In the genomic region with DNA sequence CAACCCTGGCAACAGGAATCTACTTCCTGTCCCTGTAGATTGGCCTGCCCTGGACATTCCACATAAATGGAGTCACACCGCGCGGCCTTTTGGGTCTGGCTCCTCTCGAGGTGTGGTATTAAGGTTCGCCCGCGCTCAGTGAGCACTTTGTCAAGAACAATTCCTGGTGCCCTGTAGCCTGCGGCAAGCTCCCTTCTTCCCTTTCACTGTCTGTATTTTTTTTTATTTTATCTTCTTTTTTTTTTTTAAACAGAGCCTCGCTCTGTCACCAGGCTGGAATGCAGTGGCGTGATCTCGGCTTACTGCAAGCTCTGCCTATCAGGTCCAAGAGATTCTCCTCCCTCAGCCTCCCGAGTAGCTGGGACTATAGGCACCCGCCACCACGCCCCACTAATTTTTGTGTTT, we compare ENCODE assay signal across 23 cellular contexts. TPM values are rescaled to one million over a fixed set of nuclear protein-coding genes. Genes with fewer than 3 reads are reported as not detected.
DNase-seq lines count a peak whose midpoint lies in the region; ATAC-seq and TF ChIP-seq lines count a peak whose summit lies in the region.
"Had no signal": no experiment of that assay in that cellular context is flagged by ENCODE, and none has a peak within 500 bp of the region (broad histone marks: within the 10 kb centered on the region; RNA-seq: fewer than 3 reads in every experiment).

No MANE protein-coding gene starts in this region.

- H3K36me3 Mint-ChIP-seq in mesothelial cell of epicardium (peaks cover 36% of the 10 kb centered on the region), GM23338 (ENCODE audit: low read depth) (peaks cover 38% of the 10 kb centered on the region)

- H3K4me1 Mint-ChIP-seq in mesothelial cell of epicardium: no peaks in the 10 kb centered on the region
- no peaks in the 10 kb centered on the region for H3K4me1 Mint-ChIP-seq in GM23338
- H3K4me1 Mint-ChIP-seq: H9 had no signal

- H3K9me3 Mint-ChIP-seq in mesothelial cell of epicardium (peaks cover 9% of the 10 kb centered on the region), GM23338 (peaks cover 2% of the 10 kb centered on the region)

- 0 out of 2 replicates have a peak, but pooled peaks cover 4% of the 10 kb centered on the region for H3F3A ChIP-seq in GM23338 (replicated peaks; ENCODE audit: low read depth)

- intact Hi-C loops in posterior cingulate gyrus (cut with DNase I): no loop called here

- no peaks in the 10 kb centered on the region for H3K4me1 ChIP-seq in GM23338 (ENCODE audit: insufficient read depth)
- H3K4me1 ChIP-seq: colonic mucosa, left ventricle myocardium inferior, sigmoid colon, stomach, upper lobe of right lung had no signal

- no peak overlapping the region for H3K4me2 ChIP-seq in GM23338

- H3K4me3 Mint-ChIP-seq in mesothelial cell of epicardium (no peak overlapping the region), GM23338 (no peak overlapping the region)
- H3K4me3 Mint-ChIP-seq: CD4-positive, alpha-beta memory T cell; H9 had no signal

- H3K27me3 ChIP-seq in GM23338 (ENCODE audit: insufficient read depth): no peaks in the 10 kb centered on the region
- H3K27me3 ChIP-seq: colonic mucosa, sigmoid colon, stomach, upper lobe of right lung had no signal

- H3K27me3 Mint-ChIP-seq in mesothelial cell of epicardium (ENCODE audit: low read depth) (no peaks in the 10 kb centered on the region), GM23338 (ENCODE audit: insufficient read depth, low read depth, poor library complexity) (peaks cover 3% of the 10 kb centered on the region)
- H3K27me3 Mint-ChIP-seq: CD4-positive, alpha-beta memory T cell had no signal

- no peak overlapping the region for H3K27ac ChIP-seq in GM23338 (ENCODE audit: low read depth)
- H3K27ac ChIP-seq: colonic mucosa, left ventricle myocardium inferior, sigmoid colon, stomach, upper lobe of right lung had no signal

- H3K4me3 ChIP-seq in choroid plexus epithelial cell (ENCODE audit: low read depth, low read length) (no peak overlapping the region), GM23338 (no peak overlapping the region)
- H3K4me3 ChIP-seq: colonic mucosa, left ventricle myocardium inferior, sigmoid colon, stomach, upper lobe of right lung had no signal

- peak; percentile 86 for DNase-seq in EL
- DNase-seq in M059J (ENCODE audit: low read depth): peak; percentile 93
- peak; percentile 64 for DNase-seq in choroid plexus epithelial cell (ENCODE audit: low read depth)
- DNase-seq in mesothelial cell of epicardium (ENCODE audit: low spot score in 2 of 2, unreplicated experiment in 2 of 2): no peak
- no peak for DNase-seq in NOMO-1 (lab: John Stamatoyannopoulos, UW; ENCODE audit: unreplicated experiment in 2 of 2)
- DNase-seq in posterior cingulate gyrus: no peak
- DNase-seq in cortex of kidney (lab: John Stamatoyannopoulos, UW): no peak
- no peak for DNase-seq in GM23338 (ENCODE audit: low spot score)
- DNase-seq: activated CD4-positive, alpha-beta T cell treated with anti-CD3 and anti-CD28 coated beads for 4 hours; activated naive CD4-positive, alpha-beta T cell; CD4-positive, alpha-beta memory T cell; colonic mucosa; DND-41; foreskin melanocyte; H9; KBM-7; left ventricle myocardium inferior; NCI-H1092 treated with DMSO at 0.1 percent for 48 hours; NCI-H69; OCI-M1; sigmoid colon; stomach; upper lobe of right lung had no signal

- H2AFZ ChIP-seq in GM23338: no peak overlapping the region

- no peaks in the 10 kb centered on the region; the same call in 1 of the 2 replicates for H3K36me3 ChIP-seq in GM23338 (ENCODE audit: insufficient read depth)

- no peaks in the 10 kb centered on the region for H3K9me2 ChIP-seq in GM23338 (ENCODE audit: insufficient read depth)

- H3K79me2 ChIP-seq in GM23338 (replicated peaks; ENCODE audit: insufficient read depth): no peaks in the 10 kb centered on the region

- H3K27ac Mint-ChIP-seq in mesothelial cell of epicardium (peak overlapping the region; percentile 90), GM23338 (no peak overlapping the region)

- H4K20me1 ChIP-seq in GM23338 (replicated peaks; ENCODE audit: insufficient read depth): no peaks in the 10 kb centered on the region

- TF ChIP-seq CTCF in choroid plexus epithelial cell (conservative IDR thresholded peaks at IDR 0.05; ENCODE audit: low read depth, low read length): no peak
- no peak for TF ChIP-seq CTCF in mesothelial cell of epicardium (IDR thresholded peaks at IDR 0.05; ENCODE audit: unreplicated experiment)
- TF ChIP-seq CTCF in GM23338 (conservative IDR thresholded peaks at IDR 0.05; ENCODE audit: low read depth in 2 of 2): no peak

- ATAC-seq in GM23338: no peak

TF ChIP-seq in GM23338, 12 proteins besides CTCF, POLR2A, EP300 and RAD21 (continues in another document):
- TF ChIP-seq ZNF114 (CRISPR knock-in tag; IDR thresholded peaks at IDR 0.05) (no peak), ZNF331 (CRISPR knock-in tag; IDR thresholded peaks at IDR 0.05; ENCODE audit: low read depth) (no peak), STAT1 (IDR thresholded peaks at IDR 0.05; ENCODE audit: unreplicated experiment) (no peak), POLR2AphosphoS5 (IDR thresholded peaks at IDR 0.05; ENCODE audit: low read depth) (no peak)
- TF ChIP-seq, protein P1, sequence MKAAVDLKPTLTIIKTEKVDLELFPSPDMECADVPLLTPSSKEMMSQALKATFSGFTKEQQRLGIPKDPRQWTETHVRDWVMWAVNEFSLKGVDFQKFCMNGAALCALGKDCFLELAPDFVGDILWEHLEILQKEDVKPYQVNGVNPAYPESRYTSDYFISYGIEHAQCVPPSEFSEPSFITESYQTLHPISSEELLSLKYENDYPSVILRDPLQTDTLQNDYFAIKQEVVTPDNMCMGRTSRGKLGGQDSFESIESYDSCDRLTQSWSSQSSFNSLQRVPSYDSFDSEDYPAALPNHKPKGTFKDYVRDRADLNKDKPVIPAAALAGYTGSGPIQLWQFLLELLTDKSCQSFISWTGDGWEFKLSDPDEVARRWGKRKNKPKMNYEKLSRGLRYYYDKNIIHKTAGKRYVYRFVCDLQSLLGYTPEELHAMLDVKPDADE (IDR thresholded peaks at IDR 0.05): no peak

RNA-seq across cellular contexts. Expression of a gene that starts 28.3 kb away (rescaled TPM):
- 0.20 and 0.74 TPM in 2 replicates for total RNA-seq in M059J (2014; rRNA removed; shearing (Covaris generic))
- total RNA-seq in mesothelial cell of epicardium: 6.5 to 7.3 TPM (median 7.0 TPM) in 3 replicates
- total RNA-seq in GM23338 (2014; rRNA removed; shearing (Covaris generic)): 1.2 and 2.2 TPM in 2 replicates
- polyA plus RNA-seq in GM23338 (2016; fragmentation: Nextera tagmentation; extraction: Ambion mirVana): 2.2 and 3.1 TPM in 2 replicates

RNA-seq across cellular contexts. Expression of a gene that starts 55.3 kb away (rescaled TPM):
- total RNA-seq in M059J (2014; rRNA removed; shearing (Covaris generic)): 27.2 and 55.4 TPM in 2 replicates
- 67.5 to 68.3 TPM (median 67.9 TPM) in 3 replicates for total RNA-seq in mesothelial cell of epicardium
- 36.7 and 52.9 TPM in 2 replicates for total RNA-seq in GM23338 (2014; rRNA removed; shearing (Covaris generic))
- polyA plus RNA-seq in GM23338 (2016; fragmentation: Nextera tagmentation; extraction: Ambion mirVana): 23.8 and 28.2 TPM in 2 replicates

Comparison
In these comparisons a context has a peak if more than half of its experiments do, and no peak if none do; other contexts are left out.
1. DNase-seq: peak in EL (single experiment), M059J (single experiment) and choroid plexus epithelial cell (single experiment); none in mesothelial cell of epicardium (0 of 2), NOMO-1 (0 of 2), posterior cingulate gyrus (0 of 10), cortex of kidney (single experiment) and GM23338 (single experiment).